ENCODE assay signal across 8 cellular contexts in the genomic region with DNA sequence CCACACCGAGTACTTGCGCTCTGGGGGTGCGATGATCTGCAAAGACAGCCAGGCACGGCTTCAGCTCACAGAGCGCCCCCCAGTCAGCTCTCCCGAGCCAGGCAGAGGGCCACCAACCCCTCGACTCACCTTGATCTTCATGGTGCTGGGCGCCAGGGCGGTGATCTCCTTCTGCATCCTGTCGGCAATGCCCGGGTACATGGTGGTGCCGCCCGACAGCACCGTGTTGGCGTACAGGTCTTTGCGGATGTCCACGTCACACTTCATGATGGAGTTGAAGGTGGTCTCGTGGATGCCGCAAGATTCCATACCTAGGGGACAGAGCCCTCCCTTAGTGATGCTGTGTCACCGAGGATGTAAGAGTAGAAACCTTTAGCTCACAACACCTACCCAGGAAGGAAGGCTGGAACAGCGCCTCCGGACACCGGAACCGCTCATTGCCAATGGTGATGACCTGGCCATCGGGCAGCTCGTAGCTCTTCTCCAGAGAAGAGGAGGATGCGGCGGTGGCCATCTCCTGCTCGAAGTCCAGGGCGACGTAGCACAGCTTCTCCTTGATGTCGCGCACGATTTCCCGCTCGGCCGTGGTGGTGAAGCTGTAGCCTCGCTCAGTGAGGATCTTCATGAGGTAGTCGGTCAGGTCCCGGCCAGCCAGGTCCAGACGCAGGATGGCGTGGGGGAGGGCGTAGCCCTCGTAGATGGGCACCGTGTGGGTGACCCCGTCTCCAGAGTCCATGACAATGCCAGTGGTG. TPM values are rescaled to one million over a fixed set of nuclear protein-coding genes. Genes with fewer than 3 reads are reported as not detected.
DNase-seq lines count a peak whose midpoint lies in the region; ATAC-seq and TF ChIP-seq lines count a peak whose summit lies in the region.

No MANE protein-coding gene starts in this region.

- TF ChIP-seq POLR2A in GM18526 (IDR thresholded peaks at IDR 0.05; ENCODE audit: extremely low read depth, insufficient read length), result peak; percentile 50

- H3K4me1 Mint-ChIP-seq in T-helper 2 cell treated with Interferon-gamma antibody and Interleukin-4, amounts not matched to agents 5 μg/mL and 100 μg/mL, for 36 hours (ENCODE audit: low read depth), result peaks cover 22% of the 10 kb centered on the region

- ATAC-seq in HG03280 (IDR thresholded peaks at IDR 0.05; ENCODE audit: unreplicated experiment), result no peak
- ATAC-seq in HG03571 (IDR thresholded peaks at IDR 0.05; ENCODE audit: unreplicated experiment), result no peak
- no peak for ATAC-seq in HG03442 (IDR thresholded peaks at IDR 0.05; ENCODE audit: unreplicated experiment)

- peaks cover 47% of the 10 kb centered on the region for H3K36me3 Mint-ChIP-seq in T-helper 2 cell treated with Interferon-gamma antibody and Interleukin-4, amounts not matched to agents 5 μg/mL and 100 μg/mL, for 36 hours (ENCODE audit: low read depth)

- DNase-seq in T-helper 2 cell treated with Interferon-gamma antibody and Interleukin-4, amounts not matched to agents 5 μg/mL and 100 μg/mL, for 36 hours (ENCODE audit: low spot score), result peak; percentile 28
- DNase-seq in effector CD8-positive, alpha-beta T cell (lab: John Stamatoyannopoulos, UW), result peak; percentile 16
- DNase-seq in myocyte (ENCODE audit: low read depth) (peak; percentile 55), DMS79 (lab: John Stamatoyannopoulos, UW) (no peak)

- H3K4me3 Mint-ChIP-seq in T-helper 2 cell treated with Interferon-gamma antibody and Interleukin-4, amounts not matched to agents 5 μg/mL and 100 μg/mL, for 36 hours, result peak overlapping the region; percentile 100

- peak overlapping the region; percentile 94 for H3K27ac Mint-ChIP-seq in T-helper 2 cell treated with Interferon-gamma antibody and Interleukin-4, amounts not matched to agents 5 μg/mL and 100 μg/mL, for 36 hours

- peaks cover 3% of the 10 kb centered on the region for H3K27me3 Mint-ChIP-seq in T-helper 2 cell treated with Interferon-gamma antibody and Interleukin-4, amounts not matched to agents 5 μg/mL and 100 μg/mL, for 36 hours (ENCODE audit: low read depth)

- no peaks in the 10 kb centered on the region for H3K9me3 Mint-ChIP-seq in T-helper 2 cell treated with Interferon-gamma antibody and Interleukin-4, amounts not matched to agents 5 μg/mL and 100 μg/mL, for 36 hours

RNA-seq across cellular contexts. Expression of a gene that starts 1.6 kb away (rescaled TPM):
- total RNA-seq in myocyte, result 1,458 and 1,934 TPM in 2 replicates
- 4,670 TPM for polyA plus RNA-seq in myocyte (2012)

RNA-seq across cellular contexts. Expression of a gene that starts 17.2 kb away (rescaled TPM):
- total RNA-seq in myocyte, result 1.5 and 3.0 TPM in 2 replicates
- polyA plus RNA-seq in myocyte (2012), result 4.4 TPM

RNA-seq across cellular contexts. Expression of a gene that starts 41.2 kb away (rescaled TPM):
- 29.3 and 44.2 TPM in 2 replicates for total RNA-seq in myocyte
- polyA plus RNA-seq in myocyte (2012), result 28.0 TPM
